ENCODE assay signal across 9 cellular contexts in genomic region chr3:58214484-58215316, GRCh38. TPM values are rescaled to one million over a fixed set of nuclear protein-coding genes. Genes with fewer than 3 reads are reported as not detected.
DNase-seq lines count a peak whose midpoint lies in the region; ATAC-seq, FAIRE-seq and TF ChIP-seq lines count a peak whose summit lies in the region.
"Had no signal": no experiment of that assay in that cellular context is flagged by ENCODE, and none has a peak within 500 bp of the region (broad histone marks: within the 10 kb centered on the region; RNA-seq: fewer than 3 reads in every experiment).

No MANE protein-coding gene starts in this region.

- H3K27ac ChIP-seq in HepG2 (ENCODE audit: extremely low read length, insufficient read depth, low read length), result no peak overlapping the region
- no peak overlapping the region for H3K27ac ChIP-seq in SK-N-SH (ENCODE audit: low read depth in 2 of 2, low read length in 1 of 2)

- H3K27me3 Mint-ChIP-seq in Caco-2 (ENCODE audit: insufficient read depth, unreplicated experiment), result no peaks in the 10 kb centered on the region
- peaks cover 4 to 5% of the 10 kb centered on the region in 2 donors for H3K27me3 Mint-ChIP-seq in T-cell

- H3K27me3 ChIP-seq in Caco-2 (replicated peaks; ENCODE audit: control insufficient read depth, insufficient read depth, low read length) (no peaks in the 10 kb centered on the region), HepG2 (ENCODE audit: control insufficient read depth in 1 of 2, insufficient read depth in 2 of 2, low read length in 2 of 2) (no peaks in the 10 kb centered on the region), SK-N-SH (ENCODE audit: insufficient read depth) (peaks cover 21% of the 10 kb centered on the region; the same call in 1 of the 2 replicates)

- H3K4me3 ChIP-seq in Caco-2 (ENCODE audit: low read depth, low read length) (no peak overlapping the region), HepG2 (replicated peaks in 1 of 3; ENCODE audit: insufficient read depth in 1 of 3, low read depth in 2 of 3, low read length in 3 of 3) (no peak overlapping the region), SK-N-SH (ENCODE audit: low read depth in 2 of 2, low read length in 1 of 2) (no peak overlapping the region)

- H3K9me3 ChIP-seq in Caco-2, result no peaks in the 10 kb centered on the region
- no peaks in the 10 kb centered on the region for H3K9me3 ChIP-seq in HepG2 (ENCODE audit: low read length)
- H3K9me3 ChIP-seq in SK-N-SH, result no peaks in the 10 kb centered on the region

- no peaks in the 10 kb centered on the region for H3K9me2 ChIP-seq in SK-N-SH

- no peaks in the 10 kb centered on the region for H3F3A ChIP-seq in SK-N-SH (replicated peaks; ENCODE audit: insufficient read depth)

- TF ChIP-seq RAD21 in HepG2 (CRISPR knock-in tag; IDR thresholded peaks at IDR 0.05) (no peak), SK-N-SH (IDR thresholded peaks at IDR 0.05; ENCODE audit: low read length) (no peak)

- peaks cover 15% of the 10 kb centered on the region for H3K4me1 ChIP-seq in Caco-2
- peaks cover 79% of the 10 kb centered on the region for H3K4me1 ChIP-seq in HepG2 (ENCODE audit: insufficient read depth, low read length)
- peaks cover 0 to 5% of the 10 kb centered on the region in 2 experiments; a peak in 1 of 4 replicates for H3K4me1 ChIP-seq in SK-N-SH (ENCODE audit: control insufficient read depth in 1 of 2, insufficient read depth in 2 of 2, low read depth in 1 of 2, low read length in 1 of 2)

- H3K4me1 Mint-ChIP-seq in Caco-2 (ENCODE audit: low read depth, unreplicated experiment) (peaks cover 26% of the 10 kb centered on the region), T-cell (peaks cover 10 to 17% (median 12%) of the 10 kb centered on the region in 3 donors)

- FAIRE-seq in HepG2 (lab: Jason Lieb, UNC), result no peak

- peak; percentile 65 for ATAC-seq in HG03108 (IDR thresholded peaks at IDR 0.05; ENCODE audit: unreplicated experiment)
- ATAC-seq in T-cell (replicated peaks in 1 of 4), result peak; percentile 24 to 69 (median 36)
- ATAC-seq in HepG2, result peak; percentile 55

- H3K36me3 Mint-ChIP-seq in Caco-2 (ENCODE audit: insufficient read depth, unreplicated experiment) (no peaks in the 10 kb centered on the region), T-cell (no peaks in the 10 kb centered on the region)

- no peak overlapping the region for H3K9ac ChIP-seq in HepG2 (ENCODE audit: insufficient read depth, low read depth, low read length)
- H3K9ac ChIP-seq in SK-N-SH, result no peak overlapping the region

- H3K4me3 Mint-ChIP-seq in Caco-2 (ENCODE audit: unreplicated experiment) (no peak overlapping the region), T-cell (no peak overlapping the region)

- 32% methylated on average over 7 of the region's 7 CpGs for WGBS in HepG2 (ENCODE audit: low lambda C conversion rate)
- 79% methylated on average over 7 of the region's 7 CpGs for WGBS in SK-N-SH (ENCODE audit: low lambda C conversion rate)

- BruUV-seq in Caco-2 (replicated peaks; lab: Mats Ljungman, UMichigan) (no TSS peak), HepG2 (replicated peaks; lab: Mats Ljungman, UMichigan) (no TSS peak)

- TF ChIP-seq CTCF in Caco-2 (IDR thresholded peaks at IDR 0.05; ENCODE audit: insufficient read depth in 1 of 2, low read depth in 1 of 2, low read length in 1 of 2, severe bottlenecking in 1 of 2, unreplicated experiment in 1 of 2), result no peak
- no peak; the same call in 1 of the 2 replicates for TF ChIP-seq CTCF in HepG2 (CRISPR knock-in tag; IDR thresholded peaks at IDR 0.05)
- no peak for TF ChIP-seq CTCF in SK-N-SH (IDR thresholded peaks at IDR 0.05)

- no peaks in the 10 kb centered on the region for H3K9me3 Mint-ChIP-seq in Caco-2 (ENCODE audit: unreplicated experiment)
- H3K9me3 Mint-ChIP-seq in T-cell, result no peaks in the 10 kb centered on the region

- no peaks in the 10 kb centered on the region for H4K20me1 ChIP-seq in HepG2 (ENCODE audit: insufficient read depth, low read length)
- no peaks in the 10 kb centered on the region for H4K20me1 ChIP-seq in SK-N-SH (ENCODE audit: insufficient read depth)

- no peak for TF ChIP-seq POLR2A in HepG2 (IDR thresholded peaks at IDR 0.05; ENCODE audit: insufficient read depth in 1 of 2, low read depth in 2 of 2, low read length in 2 of 2)

- no peak for TF ChIP-seq EP300 in HepG2 (IDR thresholded peaks at IDR 0.05; ENCODE audit: low read depth in 2 of 2, low read length in 2 of 2)
- no peak for TF ChIP-seq EP300 in HepG2 (CRISPR knock-in tag; IDR thresholded peaks at IDR 0.05; ENCODE audit: borderline replicate concordance)
- TF ChIP-seq EP300 in SK-N-SH (IDR thresholded peaks at IDR 0.05; ENCODE audit: borderline replicate concordance in 1 of 2, low read depth in 1 of 2, low read length in 1 of 2), result no peak

- H2AFZ ChIP-seq in HepG2 (ENCODE audit: low read length) (peak overlapping the region; percentile 74), SK-N-SH (ENCODE audit: low read depth) (no peak overlapping the region)

- DNase-seq in Caco-2, result peak; percentile 38 to 49
- peak; percentile 37 for DNase-seq in GM19238 (ENCODE audit: insufficient read length, low spot score)
- DNase-seq in T-cell, result peak in 3 of 34 experiments; percentile 5 to 27 (median 14)
- DNase-seq in HepG2 (ENCODE audit: low spot score), result no peak
- DNase-seq in NCI-H146 treated with DMSO at 0.1 percent for 48 hours (lab: John Stamatoyannopoulos, UW; ENCODE audit: unreplicated experiment), result no peak
- DNase-seq in SK-N-SH, result no peak
- DNase-seq in GDM1 (lab: John Stamatoyannopoulos, UW), result no peak

- H3K36me3 ChIP-seq in Caco-2 (ENCODE audit: control insufficient read depth, insufficient read depth, low read length), result no peaks in the 10 kb centered on the region
- H3K36me3 ChIP-seq in HepG2 (replicated peaks in 1 of 2; ENCODE audit: control insufficient read depth in 1 of 2, insufficient read depth in 2 of 2, low read length in 2 of 2), result no peaks in the 10 kb centered on the region
- no peaks in the 10 kb centered on the region for H3K36me3 ChIP-seq in SK-N-SH (replicated peaks in 1 of 2; ENCODE audit: control insufficient read depth in 1 of 2, insufficient read depth in 2 of 2, low read length in 1 of 2)

- CTCF ChIA-PET in Caco-2 (lab: Charles Lee) (interaction anchor here (1.9 kb wide), 1 partner anchor 27 kb away, joined by 7 read pairs; no protein-coding TSS in a partner anchor), T-cell (lab: Charles Lee) (interaction anchor here in 1 of 2 donors (2.2 kb wide), 1 partner anchor 27 kb away, joined by 5 read pairs; no protein-coding TSS in a partner anchor), HepG2 (lab: Yijun Ruan, JAX; ENCODE audit: low intra/inter-chr PET ratio, low total read pairs) (interaction anchor here (1.1 to 1.3 kb wide), 2 partner anchors 26 to 27 kb away, joined by 3 read pairs; no protein-coding TSS in a partner anchor), SK-N-SH (lab: Yijun Ruan, JAX) (interaction anchor here (0.6 to 1.8 kb wide), 10 partner anchors 10 to 620 kb away, joined by 3 to 8 read pairs (median 3); partner anchors contain the start of gene FLNB)

- in situ Hi-C loops in HepG2 (cut with HindIII; ENCODE audit: extremely low pct_ligation_motif_present, low pct_unique_long_range_greater_than_20kb), result loop anchor here (5.0 kb wide), 1 partner anchor 32 kb away; no protein-coding TSS in a partner anchor

- intact Hi-C loops in Caco-2 (cut with micrococcal nuclease; ENCODE audit: unreplicated experiment) (no loop called here), HepG2 (cut with micrococcal nuclease; ENCODE audit: unreplicated experiment) (no loop called here)

- no peaks in the 10 kb centered on the region for H3K79me2 ChIP-seq in HepG2 (ENCODE audit: insufficient read depth, low read length)
- H3K79me2 ChIP-seq in SK-N-SH (ENCODE audit: insufficient read depth), result no peaks in the 10 kb centered on the region

- H3K4me2 ChIP-seq in HepG2 (ENCODE audit: low read depth, low read length) (peak overlapping the region; percentile 28; the same call in 1 of the 2 replicates), SK-N-SH (no peak overlapping the region)

- H3K27ac Mint-ChIP-seq in Caco-2 (ENCODE audit: unreplicated experiment) (peak overlapping the region; percentile 39), T-cell (no peak overlapping the region)

- POLR2A ChIA-PET in Caco-2 (lab: Charles Lee), result no interaction called here
- POLR2A ChIA-PET in T-cell (lab: Charles Lee), result interaction anchor here in 1 of 2 donors (0.6 kb wide), 1 partner anchor 503 kb away, joined by 3 read pairs; no protein-coding TSS in a partner anchor
- POLR2A ChIA-PET in HepG2 (lab: Yijun Ruan, JAX), result no interaction called here
- POLR2A ChIA-PET in SK-N-SH (lab: Yijun Ruan, JAX), result no interaction called here

RNA-seq across cellular contexts. Expression of gene DNASE1L3, which starts 3.9 kb away (rescaled TPM):
- 0.27 TPM in 1 of 2 replicates, not detected in the other for total RNA-seq in Caco-2 (2022)
- under 1 TPM in 4 of 5 donors, not detected in 1; 0.30 to 0.73 (median 0.45) TPM for total RNA-seq in T-cell
- total RNA-seq in HepG2 (2016; rRNA removed; fragmentation: Illumina TruSeq; extraction: Trizol), result 0.55 and 0.86 TPM in 2 replicates
- total RNA-seq in HepG2 (2016; cell fraction: cytosol; rRNA removed; fragmentation: Illumina TruSeq; extraction: Trizol; ENCODE audit: low read depth), result 0.30 TPM in 1 of 2 replicates, not detected in the other
- 0.61 and 0.73 TPM in 2 replicates for total RNA-seq in HepG2 (2016; cell fraction: insoluble cytoplasmic fraction; rRNA removed; fragmentation: Illumina TruSeq; extraction: Trizol)
- 0.53 and 1.1 TPM in 2 replicates for total RNA-seq in HepG2 (2016; cell fraction: membrane; rRNA removed; fragmentation: Illumina TruSeq; extraction: Trizol)
- 0.22 TPM in 1 of 2 replicates, not detected in the other for total RNA-seq in HepG2 (2016; cell fraction: nucleus; rRNA removed; fragmentation: Illumina TruSeq; extraction: Trizol)
- 1.0 and 1.7 TPM in 2 replicates for polyA plus RNA-seq in HepG2 (2011; rRNA removed)
- polyA plus RNA-seq in HepG2 (2011; cell fraction: cytosol; rRNA removed), result 1.0 and 1.3 TPM in 2 replicates
- 0.43 and 0.51 TPM in 2 replicates for polyA plus RNA-seq in HepG2 (2011; cell fraction: nucleus; rRNA removed)
- polyA plus RNA-seq in HepG2 (2012), result 0.33 and 2.5 TPM in 2 replicates
- polyA plus RNA-seq in HepG2 (2016; cell fraction: cytosol; fragmentation: Illumina TruSeq; extraction: Trizol; ENCODE audit: low read depth), result 0.27 and 0.35 TPM in 2 replicates
- 0.44 and 0.59 TPM in 2 replicates for polyA plus RNA-seq in HepG2 (2016; cell fraction: insoluble cytoplasmic fraction; fragmentation: Illumina TruSeq; extraction: Trizol; ENCODE audit: low read depth)
- polyA plus RNA-seq in HepG2 (2016; cell fraction: membrane; fragmentation: Illumina TruSeq; extraction: Trizol; ENCODE audit: low read depth), result 0.34 and 0.37 TPM in 2 replicates
- 0.55 TPM in 1 of 2 replicates, not detected in the other for polyA plus RNA-seq in HepG2 (2016; cell fraction: nucleus; fragmentation: Illumina TruSeq; extraction: Trizol; ENCODE audit: insufficient read depth, low read depth)
- 0.14 and 1.8 TPM in 2 replicates for polyA minus RNA-seq in HepG2 (2011; rRNA and poly(A)+ RNA removed; ENCODE audit: low replicate concordance)
- 0.88 TPM in 1 of 2 replicates, not detected in the other for polyA minus RNA-seq in HepG2 (2011; cell fraction: cytosol; rRNA and poly(A)+ RNA removed)
- 0.77 and 0.87 TPM in 2 replicates for polyA minus RNA-seq in HepG2 (2011; cell fraction: nucleus; rRNA and poly(A)+ RNA removed)
- not detected in 2 replicates for polyA plus RNA-seq in SK-N-SH (2012; rRNA removed)
- not detected in 2 replicates for polyA plus RNA-seq in SK-N-SH (2012; cell fraction: cytosol; rRNA removed)
- not detected in 2 replicates for polyA plus RNA-seq in SK-N-SH (2012; cell fraction: nucleus; rRNA removed)
- total RNA-seq: NCI-H460 had no signal

RNA-seq across cellular contexts. Expression of gene ABHD6, which starts 22.9 kb away (rescaled TPM):
- 15.4 and 16.1 TPM in 2 replicates for total RNA-seq in Caco-2 (2022)
- 1 to 10 TPM; 3.9 to 7.0 (median 5.5) TPM for total RNA-seq in T-cell
- total RNA-seq in HepG2 (2016; rRNA removed; fragmentation: Illumina TruSeq; extraction: Trizol), result 5.7 and 9.0 TPM in 2 replicates
- total RNA-seq in HepG2 (2016; cell fraction: cytosol; rRNA removed; fragmentation: Illumina TruSeq; extraction: Trizol; ENCODE audit: low read depth), result 4.3 and 4.9 TPM in 2 replicates
- 4.8 and 8.8 TPM in 2 replicates for total RNA-seq in HepG2 (2016; cell fraction: insoluble cytoplasmic fraction; rRNA removed; fragmentation: Illumina TruSeq; extraction: Trizol)
- total RNA-seq in HepG2 (2016; cell fraction: membrane; rRNA removed; fragmentation: Illumina TruSeq; extraction: Trizol), result 7.3 and 7.9 TPM in 2 replicates
- total RNA-seq in HepG2 (2016; cell fraction: nucleus; rRNA removed; fragmentation: Illumina TruSeq; extraction: Trizol), result 7.5 and 8.4 TPM in 2 replicates
- polyA plus RNA-seq in HepG2 (2011; rRNA removed), result 16.5 and 17.2 TPM in 2 replicates
- 17.9 and 18.6 TPM in 2 replicates for polyA plus RNA-seq in HepG2 (2011; cell fraction: cytosol; rRNA removed)
- 10.2 and 11.0 TPM in 2 replicates for polyA plus RNA-seq in HepG2 (2011; cell fraction: nucleus; rRNA removed)
- 7.6 and 9.4 TPM in 2 replicates for polyA plus RNA-seq in HepG2 (2012)
- polyA plus RNA-seq in HepG2 (2016; cell fraction: cytosol; fragmentation: Illumina TruSeq; extraction: Trizol; ENCODE audit: low read depth), result 3.4 and 4.3 TPM in 2 replicates
- 4.7 and 5.8 TPM in 2 replicates for polyA plus RNA-seq in HepG2 (2016; cell fraction: insoluble cytoplasmic fraction; fragmentation: Illumina TruSeq; extraction: Trizol; ENCODE audit: low read depth)
- polyA plus RNA-seq in HepG2 (2016; cell fraction: membrane; fragmentation: Illumina TruSeq; extraction: Trizol; ENCODE audit: low read depth), result 4.9 and 6.1 TPM in 2 replicates
- 9.1 and 12.2 TPM in 2 replicates for polyA plus RNA-seq in HepG2 (2016; cell fraction: nucleus; fragmentation: Illumina TruSeq; extraction: Trizol; ENCODE audit: insufficient read depth, low read depth)
- 34.5 and 67.6 TPM in 2 replicates for polyA minus RNA-seq in HepG2 (2011; rRNA and poly(A)+ RNA removed; ENCODE audit: low replicate concordance)
- 10.7 and 12.8 TPM in 2 replicates for polyA minus RNA-seq in HepG2 (2011; cell fraction: cytosol; rRNA and poly(A)+ RNA removed)
- 12.6 and 14.9 TPM in 2 replicates for polyA minus RNA-seq in HepG2 (2011; cell fraction: nucleus; rRNA and poly(A)+ RNA removed)
- polyA plus RNA-seq in SK-N-SH (2012; rRNA removed), result 10.7 and 14.8 TPM in 2 replicates
- 10.0 and 11.4 TPM in 2 replicates for polyA plus RNA-seq in SK-N-SH (2012; cell fraction: cytosol; rRNA removed)
- polyA plus RNA-seq in SK-N-SH (2012; cell fraction: nucleus; rRNA removed), result 9.6 and 11.9 TPM in 2 replicates

Comparison
In these comparisons a context has a peak if more than half of its experiments do, and no peak if none do; other contexts are left out.
1. DNase-seq: peak in Caco-2 (2 of 2) and GM19238 (single experiment); none in HepG2 (single experiment), NCI-H146 treated with DMSO at 0.1 percent for 48 hours (single experiment), SK-N-SH (single experiment) and GDM1 (single experiment).
2. Peak in every context shown above with its lines, with median percentiles within 50 percentile points of each other: ATAC-seq.